9 cellular contexts compared by ENCODE assay signal in the genomic region with DNA sequence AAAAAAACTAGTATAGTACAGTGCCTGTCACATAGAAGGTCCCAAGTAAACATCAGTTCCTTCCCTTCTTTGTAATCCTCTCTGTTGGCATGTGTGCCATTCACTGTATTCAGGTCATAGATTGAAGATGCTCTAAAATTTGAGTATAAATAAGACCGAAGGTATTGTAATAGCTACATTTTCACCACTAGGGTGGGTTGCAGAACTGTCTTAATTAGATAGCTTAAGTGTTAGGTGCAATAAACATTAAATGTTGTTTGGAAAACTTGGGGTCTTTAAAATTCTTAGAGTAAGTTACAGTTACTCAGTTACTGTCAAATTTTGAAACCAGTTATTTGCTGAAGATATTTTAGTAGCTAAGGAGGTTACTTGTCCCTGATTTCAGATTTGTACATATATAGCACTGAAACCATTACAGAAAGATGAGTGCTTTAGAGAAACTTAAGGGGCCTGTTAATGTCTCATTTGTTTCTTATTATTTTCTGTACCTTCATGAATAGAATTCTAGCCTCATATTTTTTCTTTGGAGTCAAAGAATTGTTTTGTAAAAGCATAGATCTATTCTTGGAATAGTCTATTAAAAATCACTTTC. TPM values are rescaled to one million over a fixed set of nuclear protein-coding genes. Genes with fewer than 3 reads are reported as not detected.
A peak's percentile ranks its signal among the peaks of the same experiment; 100 is the strongest.
DNase-seq lines count a peak whose midpoint lies in the region; ATAC-seq and TF ChIP-seq lines count a peak whose summit lies in the region.
"Had no signal": no experiment of that assay in that cellular context is flagged by ENCODE, and none has a peak within 500 bp of the region (broad histone marks: within the 10 kb centered on the region; RNA-seq: fewer than 3 reads in every experiment).

No MANE protein-coding gene starts in this region.

- H3K27ac Mint-ChIP-seq in Calu3 (ENCODE audit: unreplicated experiment), result no peak overlapping the region
- H3K27ac Mint-ChIP-seq: IgD-negative memory B cell had no signal

- ATAC-seq in HG03175 (IDR thresholded peaks at IDR 0.05; ENCODE audit: unreplicated experiment), result no peak
- ATAC-seq in HG02571 (IDR thresholded peaks at IDR 0.05; ENCODE audit: unreplicated experiment), result no peak

- no TSS peak for BruUV-seq in Calu3 (replicated peaks; lab: Mats Ljungman, UMichigan)

- H3K27me3 ChIP-seq in hepatocyte, result no peaks in the 10 kb centered on the region

- CTCF ChIA-PET in Calu3 (lab: Charles Lee), result interaction anchor here (0.6 to 1.0 kb wide), 8 partner anchors 11 to 458 kb away, joined by 3 to 8 read pairs (median 4); no protein-coding TSS in a partner anchor

- H3K27me3 Mint-ChIP-seq in Calu3 (ENCODE audit: unreplicated experiment), result no peaks in the 10 kb centered on the region
- H3K27me3 Mint-ChIP-seq: IgD-negative memory B cell had no signal

- H3K27ac ChIP-seq in hepatocyte, result no peak overlapping the region

- no peaks in the 10 kb centered on the region for H4K20me1 ChIP-seq in hepatocyte (ENCODE audit: insufficient read depth, poor library complexity, severe bottlenecking)

- H3K79me2 ChIP-seq in hepatocyte, result no peaks in the 10 kb centered on the region

- H2AFZ ChIP-seq in hepatocyte, result no peak overlapping the region

- H3K36me3 Mint-ChIP-seq in Calu3 (ENCODE audit: insufficient read depth, unreplicated experiment), result peaks cover 9% of the 10 kb centered on the region

- no peaks in the 10 kb centered on the region for H3K36me3 ChIP-seq in hepatocyte (replicated peaks; ENCODE audit: insufficient read depth, low read depth)

- 28% methylated on average over 1 of the region's 1 CpG for WGBS in hepatocyte (ENCODE audit: low lambda C conversion rate, missing lambda C conversion rate)

- no peak overlapping the region for H3K4me3 Mint-ChIP-seq in Calu3 (ENCODE audit: low read depth, unreplicated experiment)
- H3K4me3 Mint-ChIP-seq: IgD-negative memory B cell had no signal

- DNase-seq in Calu3 (no peak), HPDE6-E6E7 (ENCODE audit: extremely low spot score) (peak; percentile 7), SW480 (ENCODE audit: low spot score) (peak; percentile 37), hepatocyte (ENCODE audit: low spot score) (peak; percentile 28), islet precursor cell (no peak), AG08396 (ENCODE audit: low spot score) (no peak)

- H3K4me3 ChIP-seq in hepatocyte, result no peak overlapping the region

- peak; percentile 45 for TF ChIP-seq CTCF in Calu3 (IDR thresholded peaks at IDR 0.05; ENCODE audit: unreplicated experiment)
- TF ChIP-seq CTCF in hepatocyte (IDR thresholded peaks at IDR 0.05; ENCODE audit: poor library complexity), result peak; percentile 52

- no peak overlapping the region for H3K4me2 ChIP-seq in hepatocyte

- no peaks in the 10 kb centered on the region for H3K4me1 Mint-ChIP-seq in Calu3 (ENCODE audit: low read depth, unreplicated experiment)
- H3K4me1 Mint-ChIP-seq: IgD-negative memory B cell had no signal

- H3K9me2 ChIP-seq in hepatocyte (replicated peaks; ENCODE audit: insufficient read depth), result no peaks in the 10 kb centered on the region

- intact Hi-C loops in Calu3 (cut with micrococcal nuclease; ENCODE audit: unreplicated experiment), result loop anchor here (1.0 kb wide), 1 partner anchor 94 kb away; no protein-coding TSS in a partner anchor

- peaks cover 1% of the 10 kb centered on the region for H3K9me3 ChIP-seq in hepatocyte (ENCODE audit: low read depth)

- no peaks in the 10 kb centered on the region for H3K4me1 ChIP-seq in hepatocyte (ENCODE audit: insufficient read depth)

- H3K9me3 Mint-ChIP-seq in Calu3 (ENCODE audit: low read depth, unreplicated experiment), result peaks cover 5% of the 10 kb centered on the region

RNA-seq across cellular contexts. Expression of a gene that starts 24.3 kb away (rescaled TPM):
- total RNA-seq in Calu3 (2022), result 3.7 and 3.8 TPM in 2 replicates
- total RNA-seq in hepatocyte, result 1.9 and 2.4 TPM in 2 replicates
- 2.0 and 2.7 TPM in 2 replicates for polyA plus RNA-seq in hepatocyte

RNA-seq across cellular contexts. Expression of a gene that starts 37.3 kb away (rescaled TPM):
- total RNA-seq in Calu3 (2022) (57.8 and 65.9 TPM in 2 replicates), hepatocyte (109 and 532 TPM in 2 replicates)
- 69.5 and 82.5 TPM in 2 replicates for polyA plus RNA-seq in hepatocyte

RNA-seq across cellular contexts. Expression of a gene that starts 44.5 kb away (rescaled TPM):
- not detected in 2 replicates for total RNA-seq in Calu3 (2022)
- total RNA-seq in hepatocyte, result 0.16 TPM in 1 of 2 replicates, not detected in the other
- 0.29 TPM in 1 of 2 replicates, not detected in the other for polyA plus RNA-seq in hepatocyte
- polyA plus RNA-seq: IgD-negative memory B cell had no signal

Comparison
In these comparisons a context has a peak if more than half of its experiments do, and no peak if none do; other contexts are left out.
1. DNase-seq: peak in HPDE6-E6E7 (single experiment), SW480 (single experiment) and hepatocyte (single experiment); none in Calu3 (single experiment), islet precursor cell (single experiment) and AG08396 (single experiment).